In the genomic region with DNA sequence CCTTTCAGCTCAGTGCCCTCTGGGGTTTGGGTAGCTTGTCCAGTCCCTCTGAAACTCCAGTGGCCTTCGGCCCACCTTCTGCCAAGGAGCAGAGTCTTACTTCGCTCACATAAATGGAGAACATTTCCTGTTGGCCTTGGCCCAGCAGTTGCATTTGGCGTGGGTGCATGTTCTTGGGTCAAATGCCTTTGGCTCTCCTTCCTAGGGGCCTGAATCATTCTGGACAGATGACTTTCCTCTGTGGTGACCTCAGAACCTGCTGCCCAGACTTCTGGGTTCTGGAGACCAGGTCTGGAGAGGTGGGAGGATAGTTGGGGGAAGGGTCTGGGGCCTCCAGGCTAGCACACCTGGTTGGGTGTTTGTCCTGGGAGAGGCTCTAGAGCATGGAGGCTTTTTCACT, we compare ENCODE assay signal across 11 cellular contexts. TPM values are rescaled to one million over a fixed set of nuclear protein-coding genes. Genes with fewer than 3 reads are reported as not detected.
A peak's percentile ranks its signal among the peaks of the same experiment; 100 is the strongest.
DNase-seq lines count a peak whose midpoint lies in the region; ATAC-seq and TF ChIP-seq lines count a peak whose summit lies in the region.
"Had no signal": no experiment of that assay in that cellular context is flagged by ENCODE, and none has a peak within 500 bp of the region (broad histone marks: within the 10 kb centered on the region; RNA-seq: fewer than 3 reads in every experiment).

No MANE protein-coding gene starts in this region.

- WGBS in smooth muscle cell (ENCODE audit: low lambda C conversion rate) = 92% methylated on average over 3 of the region's 3 CpGs

- H3K27me3 ChIP-seq in smooth muscle cell (ENCODE audit: low read depth) = no peaks in the 10 kb centered on the region

- no peak overlapping the region for H3K4me2 ChIP-seq in smooth muscle cell
- H3K4me2 ChIP-seq: KMS-11 had no signal

- H3K4me1 ChIP-seq in smooth muscle cell (ENCODE audit: low read depth) = no peaks in the 10 kb centered on the region

- no peak overlapping the region for H2AFZ ChIP-seq in smooth muscle cell (ENCODE audit: low read depth)

- H3F3A ChIP-seq in smooth muscle cell (ENCODE audit: low read depth) = no peaks in the 10 kb centered on the region

- H3K4me3 ChIP-seq in cardiac fibroblast (replicated peaks in 1 of 2; ENCODE audit: low read depth in 2 of 2, low read length in 2 of 2) (no peak overlapping the region), smooth muscle cell (no peak overlapping the region)

- H3K79me2 ChIP-seq in smooth muscle cell (ENCODE audit: low read depth) = no peaks in the 10 kb centered on the region

- no peaks in the 10 kb centered on the region for H4K20me1 ChIP-seq in smooth muscle cell (ENCODE audit: low read depth)

- no peak overlapping the region for H3K9ac ChIP-seq in smooth muscle cell (ENCODE audit: low read depth)
- H3K9ac ChIP-seq: KMS-11 had no signal

- DNase-seq in AG09319 (ENCODE audit: extremely low read depth, low read depth) (peak; percentile 32), HT-29 (ENCODE audit: low spot score) (peak; percentile 39), cardiac fibroblast (ENCODE audit: low read depth in 2 of 2) (peak; percentile 90 to 92), omental fat pad (ENCODE audit: low spot score) (no peak), AML-193 (lab: John Stamatoyannopoulos, UW) (no peak), GM20000 (ENCODE audit: low spot score) (no peak), smooth muscle cell (lab: John Stamatoyannopoulos, UW; ENCODE audit: unreplicated experiment) (no peak)
- DNase-seq: NCI-H524; stimulated activated naive B cell treated with anti-CD40 and anti-IgM and Interleukin-4, amounts not matched to agents 10 μg/mL and 1 μg/mL and 100 μg/mL, for 72 hours had no signal

- no peaks in the 10 kb centered on the region for H3K36me3 ChIP-seq in smooth muscle cell (ENCODE audit: low read depth)

- TF ChIP-seq CTCF in AG09319 (IDR thresholded peaks at IDR 0.05; ENCODE audit: low read depth, low read length) = no peak
- TF ChIP-seq CTCF in cardiac fibroblast (IDR thresholded peaks at IDR 0.05; ENCODE audit: low read depth, low read length) = no peak
- TF ChIP-seq CTCF in omental fat pad (IDR thresholded peaks at IDR 0.05) = no peak
- no peak for TF ChIP-seq CTCF in GM20000 (IDR thresholded peaks at IDR 0.05; ENCODE audit: extremely low read depth, missing control alignments)
- TF ChIP-seq CTCF in smooth muscle cell (IDR thresholded peaks at IDR 0.05; ENCODE audit: borderline replicate concordance, insufficient read depth, poor library complexity, severe bottlenecking) = no peak

- H3K9me3 ChIP-seq in smooth muscle cell (replicated peaks; ENCODE audit: low read depth) = no peaks in the 10 kb centered on the region

- no peak overlapping the region for H3K27ac ChIP-seq in smooth muscle cell (ENCODE audit: low read depth)
- H3K27ac ChIP-seq: KMS-11 had no signal

- ATAC-seq in omental fat pad (ENCODE audit: low FRiP score) (peak; percentile 77), HG03460 (IDR thresholded peaks at IDR 0.05; ENCODE audit: unreplicated experiment) (no peak)
- ATAC-seq: stimulated activated naive B cell treated with anti-CD40 and anti-IgM and Interleukin-4, amounts not matched to agents 10 μg/mL and 1 μg/mL and 100 μg/mL, for 72 hours had no signal

RNA-seq across cellular contexts. Expression of a gene that starts 29.3 kb away (rescaled TPM):
- total RNA-seq in HT-29 (2014; rRNA removed; shearing (Covaris generic)) = 4.4 and 14.8 TPM in 2 replicates
- 1 to 10 TPM; 1.4 to 6.5 (median 3.1) TPM for total RNA-seq in omental fat pad
- total RNA-seq in smooth muscle cell = 1.1 and 5.3 TPM in 2 replicates
- 13.1 and 14.1 TPM in 2 replicates for polyA plus RNA-seq in smooth muscle cell

Comparison
In these comparisons a context has a peak if more than half of its experiments do, and no peak if none do; other contexts are left out.
1. DNase-seq: peak in AG09319 (single experiment), HT-29 (single experiment) and cardiac fibroblast (2 of 2); none in omental fat pad (single experiment), AML-193 (0 of 2), GM20000 (single experiment) and smooth muscle cell (single experiment).